In genomic region chr9:101601904-101602765, GRCh38 we compare ENCODE assay signal across 9 cellular contexts. TPM values are rescaled to one million over a fixed set of nuclear protein-coding genes. Genes with fewer than 3 reads are reported as not detected.
DNase-seq lines count a peak whose midpoint lies in the region; ATAC-seq, FAIRE-seq and TF ChIP-seq lines count a peak whose summit lies in the region.
"Had no signal": no experiment of that assay in that cellular context is flagged by ENCODE, and none has a peak within 500 bp of the region (broad histone marks: within the 10 kb centered on the region; RNA-seq: fewer than 3 reads in every experiment).

No MANE protein-coding gene starts in this region.

- POLR2A ChIA-PET in K562 (lab: Yijun Ruan, JAX) = no interaction called here

- intact Hi-C loops in natural killer cell (cut with micrococcal nuclease) = no loop called here
- intact Hi-C loops in K562 (cut with micrococcal nuclease) = loop anchor here (5.0 kb wide), 1 partner anchor 125 kb away; no protein-coding TSS in a partner anchor

- TF ChIP-seq POLR2A in K562 (conservative IDR thresholded peaks at IDR 0.05) = no peak

- no peak overlapping the region for H2AFZ ChIP-seq in K562 (ENCODE audit: low read depth, low read length)

- H3K4me1 Mint-ChIP-seq in natural killer cell = peaks cover 0 to 5% of the 10 kb centered on the region in 2 donors
- no peaks in the 10 kb centered on the region for H3K4me1 Mint-ChIP-seq in natural killer cell treated with Interleukin-12 subunit alpha and Interleukin-12 subunit beta and Interleukin-15 and Interleukin-18, amount 100 ng/mL, for 72 hours (ENCODE audit: low read depth in 2 of 2)
- H3K4me1 Mint-ChIP-seq in stimulated activated effector memory CD8-positive, alpha-beta T cell treated with anti-CD3 and anti-CD28 coated beads, Interleukin-12 subunit alpha, Interleukin-12 subunit beta, amount 100 ng/mL, for 72 hours = no peaks in the 10 kb centered on the region

- no peaks in the 10 kb centered on the region for H3K27me3 ChIP-seq in K562 (ENCODE audit: control insufficient read depth in 2 of 2, insufficient read depth in 2 of 2, low read length in 2 of 2)

- no peaks in the 10 kb centered on the region for H3K9me1 ChIP-seq in K562 (ENCODE audit: control insufficient read depth, insufficient read depth, low read length)

- in situ Hi-C loops in K562 (cut with MboI) = no loop called here

- peak; percentile 61 to 78 for TF ChIP-seq RAD21 in K562 (CRISPR knock-in tag; conservative IDR thresholded peaks at IDR 0.05 in 1 of 2, IDR thresholded peaks at IDR 0.05 in 1 of 2)

- H3K9me3 ChIP-seq in K562 (replicated peaks; ENCODE audit: control insufficient read depth, insufficient read depth, low read depth, low read length) = no peaks in the 10 kb centered on the region

- peak; percentile 87 for FAIRE-seq in K562 (lab: Jason Lieb, UNC)

- H3K4me2 ChIP-seq in K562 (ENCODE audit: insufficient read depth, low read length) = no peak overlapping the region

- no peak overlapping the region for H3K4me3 ChIP-seq in K562

- H3K4me1 ChIP-seq in K562 (replicated peaks in 1 of 2; ENCODE audit: control insufficient read depth in 2 of 2, insufficient read depth in 2 of 2, low read length in 2 of 2) = no peaks in the 10 kb centered on the region

- DNase-seq in natural killer cell (no peak), NCI-H226 (peak; percentile 13), K562 (ENCODE audit: extremely low read depth in 1 of 4, low spot score in 3 of 4) (peak; percentile 24 to 60 (median 36)), iPS-NIHi7 (ENCODE audit: extremely low spot score) (peak; percentile 74), superior temporal gyrus (ENCODE audit: extremely low spot score) (peak; percentile 88)
- no peak for DNase-seq in natural killer cell treated with Interleukin-12 subunit alpha and Interleukin-12 subunit beta and Interleukin-15 and Interleukin-18, amount 100 ng/mL, for 72 hours (ENCODE audit: low spot score)
- DNase-seq in stimulated activated effector memory CD8-positive, alpha-beta T cell treated with anti-CD3 and anti-CD28 coated beads, Interleukin-12 subunit alpha, Interleukin-12 subunit beta, amount 100 ng/mL, for 72 hours (ENCODE audit: low spot score in 2 of 2) = no peak

- no peak overlapping the region for H3K27ac Mint-ChIP-seq in natural killer cell
- no peak overlapping the region for H3K27ac Mint-ChIP-seq in natural killer cell treated with Interleukin-12 subunit alpha and Interleukin-12 subunit beta and Interleukin-15 and Interleukin-18, amount 100 ng/mL, for 72 hours
- no peak overlapping the region for H3K27ac Mint-ChIP-seq in stimulated activated effector memory CD8-positive, alpha-beta T cell treated with anti-CD3 and anti-CD28 coated beads, Interleukin-12 subunit alpha, Interleukin-12 subunit beta, amount 100 ng/mL, for 72 hours
- H3K27ac Mint-ChIP-seq: dendritic cell treated with granulocyte-macrophage colony-stimulating factor and Interleukin-4, amounts not matched to agents 40 ng/mL and 50 ng/mL, for 4 days had no signal

- peaks cover 3% of the 10 kb centered on the region; the same call in 1 of the 2 replicates for H4K20me1 ChIP-seq in K562 (replicated peaks; ENCODE audit: control insufficient read depth, insufficient read depth, low read length)

- no peak for TF ChIP-seq EP300 in K562 (IDR thresholded peaks at IDR 0.05; ENCODE audit: low read length)

- TF ChIP-seq CTCF in natural killer cell (IDR thresholded peaks at IDR 0.05) (peak; percentile 44), K562 (IDR thresholded peaks at IDR 0.05 in 2 of 3, conservative IDR thresholded peaks at IDR 0.05 in 1 of 3; ENCODE audit: insufficient read depth in 2 of 3, low read depth in 1 of 3, low read length in 3 of 3) (peak; percentile 46 to 76 (median 64); a peak in 5 of 6 replicates)

- peaks cover 8 to 17% of the 10 kb centered on the region in 2 donors for H3K27me3 Mint-ChIP-seq in natural killer cell (ENCODE audit: low read depth in 2 of 2)
- H3K27me3 Mint-ChIP-seq in natural killer cell treated with Interleukin-12 subunit alpha and Interleukin-12 subunit beta and Interleukin-15 and Interleukin-18, amount 100 ng/mL, for 72 hours = peaks cover 21 to 37% of the 10 kb centered on the region in 2 donors

- CTCF ChIA-PET in K562 (lab: Yijun Ruan, JAX; ENCODE audit: low intra/inter-chr PET ratio) = no interaction called here

- H3K36me3 ChIP-seq in K562 (ENCODE audit: control insufficient read depth, insufficient read depth, low read length) = no peaks in the 10 kb centered on the region

- no peak overlapping the region for H3K9ac ChIP-seq in K562 (ENCODE audit: insufficient read depth in 1 of 2, low read depth in 2 of 2, low read length in 2 of 2)

- WGBS in K562 (ENCODE audit: insufficient coverage, low coverage, missing lambda C conversion rate) = 0% methylated on average over 10 of the region's 11 CpGs

- H3K9me3 Mint-ChIP-seq in natural killer cell = no peaks in the 10 kb centered on the region
- H3K9me3 Mint-ChIP-seq in natural killer cell treated with Interleukin-12 subunit alpha and Interleukin-12 subunit beta and Interleukin-15 and Interleukin-18, amount 100 ng/mL, for 72 hours = no peaks in the 10 kb centered on the region
- H3K9me3 Mint-ChIP-seq in stimulated activated effector memory CD8-positive, alpha-beta T cell treated with anti-CD3 and anti-CD28 coated beads, Interleukin-12 subunit alpha, Interleukin-12 subunit beta, amount 100 ng/mL, for 72 hours = no peaks in the 10 kb centered on the region
- H3K9me3 Mint-ChIP-seq: dendritic cell treated with granulocyte-macrophage colony-stimulating factor and Interleukin-4, amounts not matched to agents 40 ng/mL and 50 ng/mL, for 4 days had no signal

- H3K4me3 Mint-ChIP-seq in natural killer cell = no peak overlapping the region
- H3K4me3 Mint-ChIP-seq in natural killer cell treated with Interleukin-12 subunit alpha and Interleukin-12 subunit beta and Interleukin-15 and Interleukin-18, amount 100 ng/mL, for 72 hours = no peak overlapping the region
- H3K4me3 Mint-ChIP-seq in stimulated activated effector memory CD8-positive, alpha-beta T cell treated with anti-CD3 and anti-CD28 coated beads, Interleukin-12 subunit alpha, Interleukin-12 subunit beta, amount 100 ng/mL, for 72 hours = no peak overlapping the region
- H3K4me3 Mint-ChIP-seq: dendritic cell treated with granulocyte-macrophage colony-stimulating factor and Interleukin-4, amounts not matched to agents 40 ng/mL and 50 ng/mL, for 4 days had no signal

- H3K36me3 Mint-ChIP-seq in natural killer cell = no peaks in the 10 kb centered on the region
- no peaks in the 10 kb centered on the region for H3K36me3 Mint-ChIP-seq in natural killer cell treated with Interleukin-12 subunit alpha and Interleukin-12 subunit beta and Interleukin-15 and Interleukin-18, amount 100 ng/mL, for 72 hours
- no peaks in the 10 kb centered on the region for H3K36me3 Mint-ChIP-seq in stimulated activated effector memory CD8-positive, alpha-beta T cell treated with anti-CD3 and anti-CD28 coated beads, Interleukin-12 subunit alpha, Interleukin-12 subunit beta, amount 100 ng/mL, for 72 hours

- no peaks in the 10 kb centered on the region for H3K79me2 ChIP-seq in K562 (ENCODE audit: control insufficient read depth, insufficient read depth, low read length)

- H3K27ac ChIP-seq in K562 (ENCODE audit: extremely low read depth, low read depth, low read length) = no peak overlapping the region

- BruUV-seq in K562 (replicated peaks; lab: Mats Ljungman, UMichigan) = no TSS peak

- ATAC-seq in natural killer cell (peak in 1 of 3 donors; percentile 41), HG03025 (IDR thresholded peaks at IDR 0.05; ENCODE audit: low FRiP score, unreplicated experiment) (peak; percentile 81), K562 (peak; percentile 88)
- ATAC-seq in natural killer cell treated with Interleukin-12 subunit alpha and Interleukin-12 subunit beta and Interleukin-15 and Interleukin-18, amount 100 ng/mL, for 72 hours = no peak
- ATAC-seq in stimulated activated effector memory CD8-positive, alpha-beta T cell treated with anti-CD3 and anti-CD28 coated beads, Interleukin-12 subunit alpha, Interleukin-12 subunit beta, amount 100 ng/mL, for 72 hours = no peak

TF ChIP-seq in K562, 482 proteins besides CTCF, POLR2A, EP300 and RAD21:
- TF ChIP-seq DEAF1 (CRISPR knock-in tag; IDR thresholded peaks at IDR 0.05) (peak; percentile 19; the same call in 1 of the 2 replicates), MCM7 (IDR thresholded peaks at IDR 0.05) (no peak), SMC3 (conservative IDR thresholded peaks at IDR 0.05; ENCODE audit: insufficient read depth, low read depth, low read length) (peak; percentile 55; the same call in 1 of the 2 replicates)

RNA-seq across cellular contexts. Expression of gene PPP3R2, which starts 7.4 kb away (rescaled TPM):
- total RNA-seq in natural killer cell (not detected), K562 (2014; rRNA removed) (not detected in 2 replicates), K562 (2014; rRNA removed; fragmentation: Illumina TruSeq; extraction: Trizol) (not detected in 2 replicates), K562 (2015; rRNA removed; fragmentation: Illumina TruSeq; extraction: Trizol) (not detected in 2 replicates), K562 (2021) (not detected in 2 replicates)
- total RNA-seq in natural killer cell treated with Interleukin-12 subunit alpha and Interleukin-12 subunit beta and Interleukin-15 and Interleukin-18, amount 100 ng/mL, for 72 hours = not detected
- total RNA-seq in K562 (2011; cell fraction: chromatin; rRNA removed; ENCODE audit: low replicate concordance) = not detected in 2 replicates
- not detected in 2 replicates for total RNA-seq in K562 (2011; cell fraction: nucleolus; rRNA removed)
- total RNA-seq in K562 (2011; cell fraction: nucleoplasm; rRNA removed) = not detected in 2 replicates
- polyA plus RNA-seq in K562 (2011; rRNA removed) (not detected in 2 replicates), K562 (2014; fragmentation: Illumina TruSeq; extraction: Trizol) (not detected in 2 replicates), K562 (2014; fragmentation: Nextera tagmentation; extraction: Ambion mirVana) (not detected), K562 (2014; rRNA removed) (not detected in 2 replicates)
- not detected in 2 replicates for polyA plus RNA-seq in K562 (2011; cell fraction: cytosol; rRNA removed)
- not detected in 2 replicates for polyA plus RNA-seq in K562 (2011; cell fraction: nucleus; rRNA removed)
- not detected in 2 replicates for polyA plus RNA-seq in K562 (2012)
- polyA minus RNA-seq in K562 (2011; rRNA and poly(A)+ RNA removed) = not detected in 2 replicates
- not detected in 2 replicates for polyA minus RNA-seq in K562 (2011; cell fraction: cytosol; rRNA and poly(A)+ RNA removed)
- polyA minus RNA-seq in K562 (2011; cell fraction: nucleus; rRNA and poly(A)+ RNA removed) = not detected in 2 replicates

Comparison
In these comparisons a context has a peak if more than half of its experiments do, and no peak if none do; other contexts are left out.
1. ATAC-seq: peak in HG03025 (single experiment) and K562 (single experiment); none in natural killer cell treated with Interleukin-12 subunit alpha and Interleukin-12 subunit beta and Interleukin-15 and Interleukin-18, amount 100 ng/mL, for 72 hours (0 of 2) and stimulated activated effector memory CD8-positive, alpha-beta T cell treated with anti-CD3 and anti-CD28 coated beads, Interleukin-12 subunit alpha, Interleukin-12 subunit beta, amount 100 ng/mL, for 72 hours (single experiment).
2. DNase-seq: peak in NCI-H226 (single experiment), K562 (4 of 4), iPS-NIHi7 (single experiment) and superior temporal gyrus (single experiment); none in natural killer cell (single experiment), natural killer cell treated with Interleukin-12 subunit alpha and Interleukin-12 subunit beta and Interleukin-15 and Interleukin-18, amount 100 ng/mL, for 72 hours (single experiment) and stimulated activated effector memory CD8-positive, alpha-beta T cell treated with anti-CD3 and anti-CD28 coated beads, Interleukin-12 subunit alpha, Interleukin-12 subunit beta, amount 100 ng/mL, for 72 hours (0 of 2).